ENCODE assay signal across 8 cellular contexts in genomic region chr20:57708694-57709673, GRCh38. TPM values are rescaled to one million over a fixed set of nuclear protein-coding genes. Genes with fewer than 3 reads are reported as not detected.
DNase-seq lines count a peak whose midpoint lies in the region; ATAC-seq, FAIRE-seq and TF ChIP-seq lines count a peak whose summit lies in the region.

No MANE protein-coding gene starts in this region.

- peaks cover 46% of the 10 kb centered on the region for H3K79me2 ChIP-seq in endothelial cell of umbilical vein (ENCODE audit: control insufficient read depth, insufficient read depth, low read length)

- H3K27me3 Mint-ChIP-seq in activated CD4-positive, alpha-beta memory T cell treated with anti-CD3 and anti-CD28 coated beads, Interleukin-2, amount 10 ng/mL, durations not matched to agents 7 days and 5 days = peaks cover 38% of the 10 kb centered on the region
- peaks cover 84% of the 10 kb centered on the region for H3K27me3 Mint-ChIP-seq in neural crest cell (ENCODE audit: low read depth)

- H3K27me3 ChIP-seq in endothelial cell of umbilical vein (ENCODE audit: control insufficient read depth in 2 of 2, insufficient read depth in 2 of 2, low read length in 2 of 2) = no peaks in the 10 kb centered on the region

- POLR2A ChIA-PET in activated CD4-positive, alpha-beta memory T cell treated with anti-CD3 and anti-CD28 coated beads, Interleukin-2, amount 10 ng/mL, durations not matched to agents 7 days and 5 days (lab: Charles Lee) = interaction anchor here (1.2 to 2.3 kb wide), 3 partner anchors 11 to 159 kb away, joined by 3 to 9 read pairs (median 6); partner anchors contain the start of gene ZBP1
- POLR2A ChIA-PET in endothelial cell of umbilical vein (lab: Charles Lee) = interaction anchor here (1.5 to 1.7 kb wide), 3 partner anchors 10 to 64 kb away, joined by 4 to 5 read pairs (median 4); no protein-coding TSS in a partner anchor

- H3K4me1 ChIP-seq in endothelial cell of umbilical vein (ENCODE audit: control insufficient read depth, extremely low read depth, insufficient read depth, low read length) = peaks cover 14% of the 10 kb centered on the region

- peak overlapping the region; percentile 29 for H2AFZ ChIP-seq in endothelial cell of umbilical vein (ENCODE audit: low read depth, low read length)

- H4K20me1 ChIP-seq in endothelial cell of umbilical vein (replicated peaks; ENCODE audit: control insufficient read depth, extremely low read depth, insufficient read depth, low read length) = no peaks in the 10 kb centered on the region

- H3K36me3 ChIP-seq in endothelial cell of umbilical vein (ENCODE audit: control insufficient read depth in 2 of 2, extremely low read depth in 1 of 2, insufficient read depth in 2 of 2, low read length in 2 of 2) = no peaks in the 10 kb centered on the region

- peak overlapping the region; percentile 74 for H3K4me2 ChIP-seq in endothelial cell of umbilical vein (ENCODE audit: insufficient read depth, low read length)

- H3K36me3 Mint-ChIP-seq in activated CD4-positive, alpha-beta memory T cell treated with anti-CD3 and anti-CD28 coated beads, Interleukin-2, amount 10 ng/mL, durations not matched to agents 7 days and 5 days (ENCODE audit: low read depth) = no peaks in the 10 kb centered on the region
- no peaks in the 10 kb centered on the region for H3K36me3 Mint-ChIP-seq in neural crest cell (ENCODE audit: low read depth)

- CTCF ChIA-PET in activated CD4-positive, alpha-beta memory T cell treated with anti-CD3 and anti-CD28 coated beads, Interleukin-2, amount 10 ng/mL, durations not matched to agents 7 days and 5 days (lab: Charles Lee) = interaction anchor here (2.3 kb wide), 1 partner anchor 87 kb away, joined by 5 read pairs; no protein-coding TSS in a partner anchor
- CTCF ChIA-PET in endothelial cell of umbilical vein (lab: Charles Lee) = interaction anchor here (0.7 to 2.9 kb wide), 11 partner anchors 10 to 471 kb away, joined by 3 to 22 read pairs (median 3); no protein-coding TSS in a partner anchor

- no peaks in the 10 kb centered on the region for H3K9me3 Mint-ChIP-seq in activated CD4-positive, alpha-beta memory T cell treated with anti-CD3 and anti-CD28 coated beads, Interleukin-2, amount 10 ng/mL, durations not matched to agents 7 days and 5 days
- no peaks in the 10 kb centered on the region for H3K9me3 Mint-ChIP-seq in neural crest cell

- H3K4me1 Mint-ChIP-seq in activated CD4-positive, alpha-beta memory T cell treated with anti-CD3 and anti-CD28 coated beads, Interleukin-2, amount 10 ng/mL, durations not matched to agents 7 days and 5 days = peaks cover 12% of the 10 kb centered on the region
- H3K4me1 Mint-ChIP-seq in neural crest cell = peaks cover 44% of the 10 kb centered on the region

- BruUV-seq in endothelial cell of umbilical vein (replicated peaks; lab: Mats Ljungman, UMichigan) = TSS peak; percentile 31

- no peaks in the 10 kb centered on the region for H3K9me3 ChIP-seq in endothelial cell of umbilical vein (replicated peaks; ENCODE audit: control insufficient read depth, insufficient read depth, low read length)

- peak; percentile 10 for DNase-seq in stimulated activated CD8-positive, alpha-beta memory T cell treated with anti-CD3 and anti-CD28 coated beads, Interleukin-12 subunit alpha, Interleukin-12 subunit beta, amount 100 ng/mL, for 1 hour (ENCODE audit: low read depth)
- DNase-seq in stimulated activated CD8-positive, alpha-beta memory T cell treated with anti-CD3 and anti-CD28 coated beads, Interleukin-4, amount 100 ng/mL, for 48 hours = no peak
- DNase-seq in activated CD4-positive, alpha-beta memory T cell treated with anti-CD3 and anti-CD28 coated beads, Interleukin-2, amount 10 ng/mL, durations not matched to agents 7 days and 5 days = no peak
- peak; percentile 38 for DNase-seq in endothelial cell of umbilical vein (ENCODE audit: low read depth, low spot score)
- no peak for DNase-seq in neural crest cell (ENCODE audit: low read depth, low spot score)
- no peak for DNase-seq in NCI-H1694 treated with DMSO at 0.1 percent for 48 hours (lab: John Stamatoyannopoulos, UW)

- intact Hi-C loops in endothelial cell of umbilical vein (cut with micrococcal nuclease) = no loop called here

- no peak for FAIRE-seq in endothelial cell of umbilical vein (lab: Jason Lieb, UNC)

- peak overlapping the region; percentile 78 for H3K27ac ChIP-seq in endothelial cell of umbilical vein (ENCODE audit: insufficient read depth, low read depth, low read length)

- no peak for ATAC-seq in GM18868 (IDR thresholded peaks at IDR 0.05; ENCODE audit: unreplicated experiment)
- ATAC-seq in GM21825 (IDR thresholded peaks at IDR 0.05; ENCODE audit: unreplicated experiment) = no peak

- H3K4me3 Mint-ChIP-seq in activated CD4-positive, alpha-beta memory T cell treated with anti-CD3 and anti-CD28 coated beads, Interleukin-2, amount 10 ng/mL, durations not matched to agents 7 days and 5 days = peak overlapping the region; percentile 63
- peak overlapping the region; percentile 93 for H3K4me3 Mint-ChIP-seq in neural crest cell

- dilution Hi-C loops in endothelial cell of umbilical vein (cut with MboI; ENCODE audit: extremely low pct_ligation_motif_present, low sequenced_read_pairs) = no loop called here

- TF ChIP-seq CTCF in endothelial cell of umbilical vein (IDR thresholded peaks at IDR 0.05; ENCODE audit: extremely low read depth in 1 of 2, insufficient read depth in 1 of 2, low read depth in 1 of 2, low read length in 2 of 2) (no peak), neural crest cell (conservative IDR thresholded peaks at IDR 0.05) (no peak)

- H3K9ac ChIP-seq in endothelial cell of umbilical vein (replicated peaks; ENCODE audit: extremely low read depth, insufficient read depth, low read length) = peak overlapping the region; percentile 94

- H3K4me3 ChIP-seq in endothelial cell of umbilical vein (replicated peaks in 1 of 3; ENCODE audit: insufficient read depth in 1 of 3, low read depth in 1 of 3, low read length in 3 of 3) = peak overlapping the region; percentile 79 to 88 (median 81)

- TF ChIP-seq POLR2A in endothelial cell of umbilical vein (IDR thresholded peaks at IDR 0.05; ENCODE audit: low read depth, low read length) = no peak

- H3K27ac Mint-ChIP-seq in activated CD4-positive, alpha-beta memory T cell treated with anti-CD3 and anti-CD28 coated beads, Interleukin-2, amount 10 ng/mL, durations not matched to agents 7 days and 5 days = no peak overlapping the region
- peak overlapping the region; percentile 96 for H3K27ac Mint-ChIP-seq in neural crest cell (ENCODE audit: unreplicated experiment)

- H3K9me1 ChIP-seq in endothelial cell of umbilical vein (replicated peaks; ENCODE audit: control insufficient read depth, extremely low read depth, insufficient read depth, low read length) = no peaks in the 10 kb centered on the region

TF ChIP-seq in endothelial cell of umbilical vein, 7 proteins besides CTCF, POLR2A, EP300 and RAD21:
- TF ChIP-seq FOS (IDR thresholded peaks at IDR 0.05; ENCODE audit: borderline replicate concordance, insufficient read depth, low read length) = no peak
- no peak for TF ChIP-seq POLR2AphosphoS5 (IDR thresholded peaks at IDR 0.05; ENCODE audit: insufficient read depth, low read depth, low read length)
- TF ChIP-seq GATA2 (IDR thresholded peaks at IDR 0.05; ENCODE audit: insufficient read depth, insufficient read length, low read depth, low read length) = no peak
- no peak for TF ChIP-seq JUN (IDR thresholded peaks at IDR 0.05; ENCODE audit: borderline replicate concordance, insufficient read depth, insufficient read length, low read depth)
- no peak for TF ChIP-seq MYC (IDR thresholded peaks at IDR 0.05; ENCODE audit: low read depth, low read length)
- TF ChIP-seq MAX (IDR thresholded peaks at IDR 0.05; ENCODE audit: insufficient read depth, insufficient read length) = no peak
- TF ChIP-seq EZH2 (IDR thresholded peaks at IDR 0.05; ENCODE audit: borderline replicate concordance, low read depth, low read length, severe bottlenecking) = no peak

RNA-seq across cellular contexts. Expression of gene PMEPA1, which starts 0.8 kb away (rescaled TPM):
- 1 to 10 TPM in 1 of 2 experiments, under 1 TPM in 1; 0.76 to 1.3 TPM for total RNA-seq in activated CD4-positive, alpha-beta memory T cell treated with anti-CD3 and anti-CD28 coated beads, Interleukin-2, amount 10 ng/mL, durations not matched to agents 7 days and 5 days
- total RNA-seq in endothelial cell of umbilical vein = 31.6 and 47.1 TPM in 2 replicates
- polyA plus RNA-seq in endothelial cell of umbilical vein = 33.2 and 53.9 TPM in 2 replicates
- 13.6 and 20.4 TPM in 2 replicates for polyA plus RNA-seq in endothelial cell of umbilical vein (2011; cell fraction: cytosol; rRNA removed)
- polyA plus RNA-seq in endothelial cell of umbilical vein (2011; cell fraction: nucleus; rRNA removed) = 10.5 and 10.8 TPM in 2 replicates
- polyA plus RNA-seq in endothelial cell of umbilical vein (2012) = 18.8 and 25.3 TPM in 2 replicates
- 20.7 and 21.9 TPM in 2 replicates for polyA minus RNA-seq in endothelial cell of umbilical vein
- 8.5 TPM for polyA minus RNA-seq in endothelial cell of umbilical vein (2011; cell fraction: cytosol; rRNA and poly(A)+ RNA removed)
- polyA minus RNA-seq in endothelial cell of umbilical vein (2011; cell fraction: nucleus; rRNA and poly(A)+ RNA removed) = 5.9 and 6.2 TPM in 2 replicates
- 3.2 and 4.2 TPM in 2 replicates for total RNA-seq in neural crest cell

Comparison
In these comparisons a context has a peak if more than half of its experiments do, and no peak if none do; other contexts are left out.
1. DNase-seq: peak in stimulated activated CD8-positive, alpha-beta memory T cell treated with anti-CD3 and anti-CD28 coated beads, Interleukin-12 subunit alpha, Interleukin-12 subunit beta, amount 100 ng/mL, for 1 hour (single experiment) and endothelial cell of umbilical vein (single experiment); none in stimulated activated CD8-positive, alpha-beta memory T cell treated with anti-CD3 and anti-CD28 coated beads, Interleukin-4, amount 100 ng/mL, for 48 hours (single experiment), activated CD4-positive, alpha-beta memory T cell treated with anti-CD3 and anti-CD28 coated beads, Interleukin-2, amount 10 ng/mL, durations not matched to agents 7 days and 5 days (single experiment), neural crest cell (single experiment) and NCI-H1694 treated with DMSO at 0.1 percent for 48 hours (single experiment).